1 cellular context compared by ENCODE assay signal in genomic region chr17:39217734-39218369, GRCh38.
TF ChIP-seq lines count a peak whose summit lies in the region.

No MANE protein-coding gene starts in this region.

TF ChIP-seq in WTC11, 78 proteins besides CTCF, POLR2A, EP300 and RAD21 (continued from another document):
- TF ChIP-seq ARID4B (CRISPR knock-in tag; IDR thresholded peaks at IDR 0.05; ENCODE audit: borderline replicate concordance) (no peak), MAX (CRISPR knock-in tag; IDR thresholded peaks at IDR 0.05) (no peak), CDX4 (CRISPR knock-in tag; IDR thresholded peaks at IDR 0.05; ENCODE audit: borderline replicate concordance) (no peak), E2F4 (CRISPR knock-in tag; IDR thresholded peaks at IDR 0.05; ENCODE audit: borderline replicate concordance, low read depth) (no peak)
